In the genomic region with DNA sequence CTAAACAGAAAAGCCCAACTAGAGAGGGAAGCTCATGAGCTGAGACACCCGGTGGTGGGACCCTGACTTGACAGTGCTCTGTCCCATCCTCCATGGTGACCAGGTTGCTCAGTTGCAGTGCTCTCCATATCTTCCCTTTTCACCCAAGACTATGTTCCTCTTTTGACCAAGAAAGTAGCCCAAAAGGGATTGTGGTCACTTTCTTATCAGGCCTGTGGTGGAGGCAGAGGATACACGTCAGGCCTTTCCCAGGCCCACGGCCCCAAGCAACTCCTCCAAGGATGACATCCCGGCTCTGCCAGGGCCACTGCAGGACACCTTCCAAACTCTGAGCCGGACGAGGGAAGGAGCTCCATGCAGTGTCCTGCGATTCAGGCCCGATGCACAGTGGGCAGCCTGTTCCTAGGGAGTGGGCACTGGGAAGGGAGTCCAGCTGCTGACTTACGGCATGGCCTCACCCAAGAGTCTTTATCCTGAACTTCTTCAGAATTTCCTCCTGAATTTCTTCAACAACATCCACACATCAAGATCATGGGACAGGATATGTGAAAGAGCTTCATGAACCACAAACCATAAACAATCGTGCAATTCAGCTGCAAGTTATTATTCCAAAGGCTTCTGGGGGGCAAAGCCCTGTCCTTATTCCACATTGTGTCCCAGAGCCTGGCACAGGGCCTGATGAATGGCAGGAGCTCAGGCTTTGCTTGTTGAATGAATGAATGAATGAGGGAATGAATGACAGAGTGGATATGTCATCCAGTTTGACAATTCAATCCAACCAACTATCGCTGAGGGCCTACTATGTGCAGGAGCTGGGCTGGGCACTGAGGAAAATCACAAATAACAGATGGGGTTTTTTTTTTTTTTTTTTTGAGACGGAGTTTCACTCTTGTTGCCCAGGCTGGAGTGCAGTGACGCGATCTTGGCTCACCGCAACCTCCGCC, we compare ENCODE assay signal across 14 cellular contexts. TPM values are rescaled to one million over a fixed set of nuclear protein-coding genes. Genes with fewer than 3 reads are reported as not detected.
DNase-seq lines count a peak whose midpoint lies in the region; ATAC-seq and TF ChIP-seq lines count a peak whose summit lies in the region.
"Had no signal": no experiment of that assay in that cellular context is flagged by ENCODE, and none has a peak within 500 bp of the region (broad histone marks: within the 10 kb centered on the region; RNA-seq: fewer than 3 reads in every experiment).

No MANE protein-coding gene starts in this region.

- H3K9me3 Mint-ChIP-seq in dendritic cell treated with granulocyte-macrophage colony-stimulating factor and Interleukin-4, amounts not matched to agents 40 ng/mL and 50 ng/mL, for 4 days = no peaks in the 10 kb centered on the region
- no peaks in the 10 kb centered on the region for H3K9me3 Mint-ChIP-seq in type B pancreatic cell
- H3K9me3 Mint-ChIP-seq: activated T-cell treated with anti-CD3 and anti-CD28 coated beads, Interleukin-2, amount 50 U/mL, for 72 hours had no signal

- H3K36me3 ChIP-seq in osteoblast (ENCODE audit: insufficient read depth, low read length) (no peaks in the 10 kb centered on the region), tibial nerve (no peaks in the 10 kb centered on the region)
- H3K36me3 ChIP-seq: breast epithelium, thoracic aorta had no signal

- H3K36me3 Mint-ChIP-seq in dendritic cell treated with granulocyte-macrophage colony-stimulating factor and Interleukin-4, amounts not matched to agents 40 ng/mL and 50 ng/mL, for 4 days (ENCODE audit: low read depth) = no peaks in the 10 kb centered on the region
- H3K36me3 Mint-ChIP-seq in type B pancreatic cell = no peaks in the 10 kb centered on the region

- peaks cover 50% of the 10 kb centered on the region for H3K4me1 Mint-ChIP-seq in dendritic cell treated with granulocyte-macrophage colony-stimulating factor and Interleukin-4, amounts not matched to agents 40 ng/mL and 50 ng/mL, for 4 days (ENCODE audit: low read depth)
- H3K4me1 Mint-ChIP-seq in type B pancreatic cell (ENCODE audit: unreplicated experiment) = peaks cover 7% of the 10 kb centered on the region

- H3K4me1 ChIP-seq in osteoblast (ENCODE audit: insufficient read depth, low read length) (peaks cover 24% of the 10 kb centered on the region), tibial nerve (peaks cover 0 to 20% (median 16%) of the 10 kb centered on the region in 4 donors)

- peak overlapping the region; percentile 49 for H3K27ac Mint-ChIP-seq in dendritic cell treated with granulocyte-macrophage colony-stimulating factor and Interleukin-4, amounts not matched to agents 40 ng/mL and 50 ng/mL, for 4 days
- no peak overlapping the region for H3K27ac Mint-ChIP-seq in type B pancreatic cell
- H3K27ac Mint-ChIP-seq: activated T-cell treated with anti-CD3 and anti-CD28 coated beads, Interleukin-2, amount 50 U/mL, for 72 hours had no signal

- H3K9me3 ChIP-seq in osteoblast (ENCODE audit: low read depth, low read length) (no peaks in the 10 kb centered on the region), tibial nerve (no peaks in the 10 kb centered on the region)
- H3K9me3 ChIP-seq: breast epithelium, thoracic aorta had no signal

- H3K27me3 ChIP-seq in osteoblast (ENCODE audit: insufficient read depth, low read length) (no peaks in the 10 kb centered on the region), tibial nerve (no peaks in the 10 kb centered on the region)
- H3K27me3 ChIP-seq: breast epithelium had no signal

- intact Hi-C loops in dendritic cell treated with granulocyte-macrophage colony-stimulating factor and Interleukin-4, amounts not matched to agents 40 ng/mL and 50 ng/mL, for 4 days (cut with micrococcal nuclease) = no loop called here

- peak overlapping the region; percentile 41 for H3K27ac ChIP-seq in osteoblast (ENCODE audit: low read depth, low read length)
- no peak overlapping the region for H3K27ac ChIP-seq in tibial nerve
- H3K27ac ChIP-seq: breast epithelium, thoracic aorta had no signal

- no peak for TF ChIP-seq CTCF in osteoblast (IDR thresholded peaks at IDR 0.05; ENCODE audit: extremely low read depth, low read depth, low read length)
- no peak for TF ChIP-seq CTCF in type B pancreatic cell (conservative IDR thresholded peaks at IDR 0.05)
- TF ChIP-seq CTCF in tibial nerve (IDR thresholded peaks at IDR 0.05) = no peak

- H4K20me1 ChIP-seq in osteoblast (ENCODE audit: insufficient read depth, low read length) = no peaks in the 10 kb centered on the region

- H3K4me3 ChIP-seq in osteoblast (ENCODE audit: insufficient read depth, low read length) = no peak overlapping the region
- no peak overlapping the region for H3K4me3 ChIP-seq in tibial nerve
- H3K4me3 ChIP-seq: breast epithelium, thoracic aorta had no signal

- no peaks in the 10 kb centered on the region for H3K27me3 Mint-ChIP-seq in dendritic cell treated with granulocyte-macrophage colony-stimulating factor and Interleukin-4, amounts not matched to agents 40 ng/mL and 50 ng/mL, for 4 days
- no peaks in the 10 kb centered on the region for H3K27me3 Mint-ChIP-seq in type B pancreatic cell

- H3K4me2 ChIP-seq in osteoblast (ENCODE audit: insufficient read depth, low read length) = no peak overlapping the region

- no peak for ATAC-seq in HG02840 (IDR thresholded peaks at IDR 0.05; ENCODE audit: low FRiP score, unreplicated experiment)
- ATAC-seq: activated T-cell treated with anti-CD3 and anti-CD28 coated beads, Interleukin-2, amount 50 U/mL, for 72 hours had no signal

- no peak for TF ChIP-seq POLR2A in tibial nerve (IDR thresholded peaks at IDR 0.05)

- no peak overlapping the region for H3K4me3 Mint-ChIP-seq in dendritic cell treated with granulocyte-macrophage colony-stimulating factor and Interleukin-4, amounts not matched to agents 40 ng/mL and 50 ng/mL, for 4 days
- H3K4me3 Mint-ChIP-seq in type B pancreatic cell = no peak overlapping the region
- H3K4me3 Mint-ChIP-seq: activated T-cell treated with anti-CD3 and anti-CD28 coated beads, Interleukin-2, amount 50 U/mL, for 72 hours had no signal

- WGBS in tibial nerve, 2 donors = 86% methylated on average over 16 of the region's 16 CpGs

- no peaks in the 10 kb centered on the region for H3K79me2 ChIP-seq in osteoblast (ENCODE audit: insufficient read depth, low read length)

- no peak for TF ChIP-seq EP300 in tibial nerve (IDR thresholded peaks at IDR 0.05)

- no peak overlapping the region for H2AFZ ChIP-seq in osteoblast (ENCODE audit: low read length)

- peak; percentile 83 for DNase-seq in GF-D8 (lab: John Stamatoyannopoulos, UW)
- peak; percentile 61 for DNase-seq in NOMO-1 treated with DMSO at 0.1 percent for 48 hours (lab: John Stamatoyannopoulos, UW; ENCODE audit: unreplicated experiment)
- peak; percentile 37 for DNase-seq in osteoblast (ENCODE audit: insufficient read length, low spot score, missing footprints)
- no peak for DNase-seq in type B pancreatic cell (ENCODE audit: extremely low spot score, unreplicated experiment)
- no peak for DNase-seq in NCI-H1092 (lab: John Stamatoyannopoulos, UW)
- no peak for DNase-seq in tibial nerve (ENCODE audit: low spot score in 2 of 2)
- DNase-seq: activated T-cell treated with anti-CD3 and anti-CD28 coated beads, Interleukin-2, amount 50 U/mL, for 72 hours; DMS 273 treated with DMSO at 0.1 percent for 48 hours; kidney glomerular epithelial cell; RPMI8226 had no signal

RNA-seq across cellular contexts. Expression of a gene that starts 36.0 kb away (rescaled TPM):
- total RNA-seq in osteoblast (796 and 964 TPM in 2 replicates), type B pancreatic cell (ENCODE audit: low replicate concordance) (277 and 364 TPM in 2 replicates), tibial nerve (100 to 1,000 TPM; 361 to 406 (median 386) TPM)

RNA-seq across cellular contexts. Expression of a gene that starts 57.7 kb away (rescaled TPM):
- total RNA-seq in osteoblast (17.4 and 18.6 TPM in 2 replicates), type B pancreatic cell (ENCODE audit: low replicate concordance) (73.4 and 77.2 TPM in 2 replicates), tibial nerve (10 to 100 TPM; 50.4 to 83.5 (median 68.0) TPM)

Comparison
In these comparisons a context has a peak if more than half of its experiments do, and no peak if none do; other contexts are left out.
1. DNase-seq: peak in GF-D8 (single experiment), NOMO-1 treated with DMSO at 0.1 percent for 48 hours (single experiment) and osteoblast (single experiment); none in type B pancreatic cell (single experiment), NCI-H1092 (single experiment) and tibial nerve (0 of 2).